Comparison of ENCODE assay signal across 30 cellular contexts in genomic region chr11:2115308-2115707, GRCh38. TPM values are rescaled to one million over a fixed set of nuclear protein-coding genes. Genes with fewer than 3 reads are reported as not detected.
"Had no signal": no experiment of that assay in that cellular context is flagged by ENCODE, and none has a peak within 500 bp of the region (broad histone marks: within the 10 kb centered on the region; RNA-seq: fewer than 3 reads in every experiment).

No MANE protein-coding gene starts in this region.

- H3K27me3 ChIP-seq: right atrium auricular region, testis had no signal

- H3K27ac ChIP-seq: esophagus squamous epithelium, heart right ventricle, left lung, prostate gland, right atrium auricular region, sigmoid colon, testis, tibial artery had no signal

- H3K9me3 Mint-ChIP-seq: effector memory CD8-positive, alpha-beta T cell had no signal

- H3K27ac Mint-ChIP-seq: effector memory CD8-positive, alpha-beta T cell; naive thymus-derived CD8-positive, alpha-beta T cell; type B pancreatic cell had no signal

- H3K36me3 Mint-ChIP-seq: naive thymus-derived CD8-positive, alpha-beta T cell had no signal

- H3K4me1 Mint-ChIP-seq: naive thymus-derived CD8-positive, alpha-beta T cell; neural crest cell had no signal

- H3K36me3 ChIP-seq: esophagus squamous epithelium, heart right ventricle, left lung, prostate gland, right atrium auricular region, sigmoid colon, tibial artery had no signal

- H3K4me1 ChIP-seq: esophagus squamous epithelium, heart right ventricle, left lung, prostate gland, right atrium auricular region, sigmoid colon, testis, tibial artery had no signal

- H3K4me3 ChIP-seq: esophagus squamous epithelium, heart right ventricle, left lung, prostate gland, right atrium auricular region, sigmoid colon, testis, tibial artery had no signal

- DNase-seq: cortex of kidney; effector memory CD8-positive, alpha-beta T cell; erythroblast; esophagus squamous epithelium; foreskin melanocyte; heart right ventricle; hippocampal formation; left cardiac atrium; mammary epithelial cell; mesendoderm; midbrain; sigmoid colon; stimulated activated CD4-positive, alpha-beta T cell treated with anti-CD3 and anti-CD28 coated beads, Interleukin-4, amount 100 ng/mL, for 4 hours; stimulated activated naive CD4-positive, alpha-beta T cell; substantia nigra; testis; tibial artery had no signal

- H3K4me3 Mint-ChIP-seq: effector memory CD8-positive, alpha-beta T cell; naive thymus-derived CD8-positive, alpha-beta T cell; neural crest cell; type B pancreatic cell had no signal

- H3K9me3 ChIP-seq: prostate gland, testis had no signal

- ATAC-seq: effector memory CD8-positive, alpha-beta T cell; left lung; naive thymus-derived CD8-positive, alpha-beta T cell had no signal

RNA-seq across cellular contexts. Expression of gene IGF2, which starts 23.9 kb away (rescaled TPM):
- total RNA-seq: naive thymus-derived CD8-positive, alpha-beta T cell had no signal
- polyA plus RNA-seq: naive thymus-derived CD8-positive, alpha-beta T cell had no signal

RNA-seq across cellular contexts. Expression of gene INS, which starts 45.7 kb away (rescaled TPM):
- total RNA-seq: dermis microvascular lymphatic vessel endothelial cell; esophagus squamous epithelium; kidney epithelial cell; left cardiac atrium; left lung; lower leg skin; mammary epithelial cell; myocyte; naive thymus-derived CD8-positive, alpha-beta T cell; neural crest cell; osteocyte; prostate gland; right atrium auricular region; sigmoid colon; skeletal muscle tissue; testis; urinary bladder had no signal
- polyA plus RNA-seq: mammary epithelial cell; naive thymus-derived CD8-positive, alpha-beta T cell had no signal

RNA-seq across cellular contexts. Expression of gene TH, which starts 56.3 kb away (rescaled TPM):
- total RNA-seq: heart right ventricle; kidney epithelial cell; left cardiac atrium; myocyte; naive thymus-derived CD8-positive, alpha-beta T cell; right atrium auricular region; sigmoid colon; skeletal muscle tissue had no signal
- polyA plus RNA-seq: naive thymus-derived CD8-positive, alpha-beta T cell had no signal
